8 cellular contexts compared by ENCODE assay signal in the genomic region with DNA sequence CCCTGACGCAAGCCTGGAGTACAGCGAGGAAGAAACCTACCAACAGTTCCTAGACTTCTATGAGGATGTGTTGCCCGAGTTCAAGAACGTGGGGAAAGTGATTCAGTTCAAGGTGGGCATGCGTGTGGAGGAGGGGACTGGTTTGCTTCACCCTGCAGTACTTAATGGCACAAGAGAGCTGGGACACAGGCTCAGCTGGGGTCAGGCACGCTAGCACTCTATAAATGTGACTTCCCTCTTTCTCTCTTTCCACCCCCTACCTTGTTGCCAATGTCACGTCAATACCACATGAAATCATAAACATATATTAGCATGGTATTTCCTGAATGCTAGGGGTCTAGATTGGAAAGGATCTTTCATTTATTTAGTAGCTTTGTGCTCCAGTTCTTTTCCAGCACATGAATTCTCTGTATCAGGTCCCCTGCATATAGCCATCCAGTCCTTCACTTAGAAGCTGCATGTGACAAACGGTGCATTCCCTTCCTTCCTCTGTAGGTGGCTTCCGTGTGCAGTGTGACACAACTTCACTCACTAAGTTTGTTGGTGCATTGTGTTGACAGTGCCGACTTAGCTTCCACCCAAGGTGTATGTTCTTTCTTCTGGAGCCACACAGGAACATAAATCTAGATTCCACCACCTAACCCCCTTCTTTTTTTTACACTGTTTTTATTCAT. TPM values are rescaled to one million over a fixed set of nuclear protein-coding genes. Genes with fewer than 3 reads are reported as not detected.
DNase-seq lines count a peak whose midpoint lies in the region; ATAC-seq, FAIRE-seq and TF ChIP-seq lines count a peak whose summit lies in the region.

No MANE protein-coding gene starts in this region.

- no peak overlapping the region for H3K9ac ChIP-seq in endothelial cell of umbilical vein (replicated peaks; ENCODE audit: extremely low read depth, insufficient read depth, low read length)

- no peak for DNase-seq in AG04450 (ENCODE audit: low read depth, low spot score)
- no peak for DNase-seq in GM12892 (ENCODE audit: insufficient read length)
- peak; percentile 1 for DNase-seq in SK-N-DZ (ENCODE audit: low spot score)
- DNase-seq in endothelial cell of umbilical vein (ENCODE audit: low read depth, low spot score): peak; percentile 2
- DNase-seq in osteocyte (ENCODE audit: extremely low spot score, unreplicated experiment): no peak
- DNase-seq in NCI-H1694 treated with DMSO at 0.1 percent for 48 hours (lab: John Stamatoyannopoulos, UW): no peak

- dilution Hi-C loops in endothelial cell of umbilical vein (cut with MboI; ENCODE audit: extremely low pct_ligation_motif_present, low sequenced_read_pairs): no loop called here

- H3K27ac ChIP-seq in AG04450 (ENCODE audit: low read depth, low read length): no peak overlapping the region
- no peak overlapping the region for H3K27ac ChIP-seq in endothelial cell of umbilical vein (ENCODE audit: insufficient read depth, low read depth, low read length)

- CTCF ChIA-PET in AG04450 (lab: Charles Lee): no interaction called here
- CTCF ChIA-PET in endothelial cell of umbilical vein (lab: Charles Lee): interaction anchor here (0.8 to 1.6 kb wide), 4 partner anchors 10 to 396 kb away, joined by 3 to 5 read pairs (median 4); no protein-coding TSS in a partner anchor

- H4K20me1 ChIP-seq in endothelial cell of umbilical vein (replicated peaks; ENCODE audit: control insufficient read depth, extremely low read depth, insufficient read depth, low read length): no peaks in the 10 kb centered on the region

- H3K9me3 Mint-ChIP-seq in osteocyte (ENCODE audit: unreplicated experiment): no peaks in the 10 kb centered on the region

- no peak for TF ChIP-seq POLR2A in GM12892 (IDR thresholded peaks at IDR 0.05; ENCODE audit: low read depth, low read length)
- TF ChIP-seq POLR2A in endothelial cell of umbilical vein (IDR thresholded peaks at IDR 0.05; ENCODE audit: low read depth, low read length): no peak

- H3K9me3 ChIP-seq in AG04450 (ENCODE audit: control insufficient read depth, insufficient read depth, low read length): no peaks in the 10 kb centered on the region
- no peaks in the 10 kb centered on the region for H3K9me3 ChIP-seq in endothelial cell of umbilical vein (replicated peaks; ENCODE audit: control insufficient read depth, insufficient read depth, low read length)

- ATAC-seq in HG02943 (IDR thresholded peaks at IDR 0.05; ENCODE audit: low read depth, unreplicated experiment): peak; percentile 94
- ATAC-seq in HG03097 (IDR thresholded peaks at IDR 0.05; ENCODE audit: low FRiP score, unreplicated experiment): no peak

- H3K4me3 Mint-ChIP-seq in osteocyte (ENCODE audit: unreplicated experiment): no peak overlapping the region

- no peaks in the 10 kb centered on the region for H3K4me1 Mint-ChIP-seq in osteocyte (ENCODE audit: unreplicated experiment)

- H3K9me1 ChIP-seq in endothelial cell of umbilical vein (replicated peaks; ENCODE audit: control insufficient read depth, extremely low read depth, insufficient read depth, low read length): no peaks in the 10 kb centered on the region

- no TSS peak for BruUV-seq in endothelial cell of umbilical vein (replicated peaks; lab: Mats Ljungman, UMichigan)

- no peak overlapping the region for H3K4me2 ChIP-seq in endothelial cell of umbilical vein (ENCODE audit: insufficient read depth, low read length)

- H3K27me3 ChIP-seq in AG04450 (ENCODE audit: control insufficient read depth, insufficient read depth, low read length): no peaks in the 10 kb centered on the region
- no peaks in the 10 kb centered on the region for H3K27me3 ChIP-seq in endothelial cell of umbilical vein (ENCODE audit: control insufficient read depth in 2 of 2, insufficient read depth in 2 of 2, low read length in 2 of 2)

- peak; percentile 26; the same call in 1 of the 2 replicates for TF ChIP-seq CTCF in AG04450 (IDR thresholded peaks at IDR 0.05; ENCODE audit: low read depth, low read length)
- TF ChIP-seq CTCF in endothelial cell of umbilical vein (IDR thresholded peaks at IDR 0.05; ENCODE audit: extremely low read depth in 1 of 2, insufficient read depth in 1 of 2, low read depth in 1 of 2, low read length in 2 of 2): peak; percentile 9 to 11
- TF ChIP-seq CTCF in osteocyte (IDR thresholded peaks at IDR 0.05): peak; percentile 47

- H3K27ac Mint-ChIP-seq in osteocyte (ENCODE audit: unreplicated experiment): no peak overlapping the region

- intact Hi-C loops in endothelial cell of umbilical vein (cut with micrococcal nuclease): loop anchor here (1.0 kb wide), 1 partner anchor 157 kb away; no protein-coding TSS in a partner anchor

- H3K27me3 Mint-ChIP-seq in osteocyte (ENCODE audit: unreplicated experiment): no peaks in the 10 kb centered on the region

- POLR2A ChIA-PET in AG04450 (lab: Yijun Ruan, JAX) (no interaction called here), endothelial cell of umbilical vein (lab: Charles Lee) (no interaction called here)

- FAIRE-seq in GM12892 (lab: Jason Lieb, UNC) (peak; percentile 95), endothelial cell of umbilical vein (lab: Jason Lieb, UNC) (peak; percentile 47)

- H3K36me3 Mint-ChIP-seq in osteocyte (ENCODE audit: unreplicated experiment): peaks cover 43% of the 10 kb centered on the region

- H2AFZ ChIP-seq in endothelial cell of umbilical vein (ENCODE audit: low read depth, low read length): no peak overlapping the region

- no peaks in the 10 kb centered on the region for H3K4me1 ChIP-seq in endothelial cell of umbilical vein (ENCODE audit: control insufficient read depth, extremely low read depth, insufficient read depth, low read length)

- H3K36me3 ChIP-seq in endothelial cell of umbilical vein (ENCODE audit: control insufficient read depth in 2 of 2, extremely low read depth in 1 of 2, insufficient read depth in 2 of 2, low read length in 2 of 2): peaks cover 0 to 4% of the 10 kb centered on the region in 2 experiments

- no peaks in the 10 kb centered on the region for H3K79me2 ChIP-seq in endothelial cell of umbilical vein (ENCODE audit: control insufficient read depth, insufficient read depth, low read length)

- H3K4me3 ChIP-seq in AG04450 (ENCODE audit: low read depth, low read length): no peak overlapping the region
- no peak overlapping the region for H3K4me3 ChIP-seq in endothelial cell of umbilical vein (replicated peaks in 1 of 3; ENCODE audit: insufficient read depth in 1 of 3, low read depth in 1 of 3, low read length in 3 of 3)

TF ChIP-seq in endothelial cell of umbilical vein, 7 proteins besides CTCF, POLR2A, EP300 and RAD21:
- no peak for TF ChIP-seq MYC (IDR thresholded peaks at IDR 0.05; ENCODE audit: low read depth, low read length)
- TF ChIP-seq GATA2 (IDR thresholded peaks at IDR 0.05; ENCODE audit: insufficient read depth, insufficient read length, low read depth, low read length): no peak
- TF ChIP-seq JUN (IDR thresholded peaks at IDR 0.05; ENCODE audit: borderline replicate concordance, insufficient read depth, insufficient read length, low read depth): no peak
- no peak for TF ChIP-seq FOS (IDR thresholded peaks at IDR 0.05; ENCODE audit: borderline replicate concordance, insufficient read depth, low read length)
- TF ChIP-seq, protein P1, sequence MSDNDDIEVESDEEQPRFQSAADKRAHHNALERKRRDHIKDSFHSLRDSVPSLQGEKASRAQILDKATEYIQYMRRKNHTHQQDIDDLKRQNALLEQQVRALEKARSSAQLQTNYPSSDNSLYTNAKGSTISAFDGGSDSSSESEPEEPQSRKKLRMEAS (IDR thresholded peaks at IDR 0.05; ENCODE audit: insufficient read depth, insufficient read length): no peak
- no peak for TF ChIP-seq EZH2 (IDR thresholded peaks at IDR 0.05; ENCODE audit: borderline replicate concordance, low read depth, low read length, severe bottlenecking)
- TF ChIP-seq POLR2AphosphoS5 (IDR thresholded peaks at IDR 0.05; ENCODE audit: insufficient read depth, low read depth, low read length): no peak

RNA-seq across cellular contexts. Expression of a gene that starts 25.6 kb away (rescaled TPM):
- 6.1 and 7.7 TPM in 2 replicates for polyA plus RNA-seq in AG04450 (2011; rRNA removed)
- 2.3 and 3.1 TPM in 2 replicates for polyA minus RNA-seq in AG04450 (2011; rRNA and poly(A)+ RNA removed)
- 23.3 TPM for polyA plus RNA-seq in GM12892 (2012; ENCODE audit: missing spikeins)
- polyA plus RNA-seq in SK-N-DZ (2014; cell fraction: cytosol; rRNA removed): 2.8 and 3.0 TPM in 2 replicates
- 5.3 and 6.1 TPM in 2 replicates for polyA plus RNA-seq in SK-N-DZ (2014; cell fraction: nucleus; rRNA removed)
- total RNA-seq in endothelial cell of umbilical vein: 8.1 and 9.4 TPM in 2 replicates
- polyA plus RNA-seq in endothelial cell of umbilical vein: 2.4 and 3.3 TPM in 2 replicates
- polyA plus RNA-seq in endothelial cell of umbilical vein (2011; cell fraction: cytosol; rRNA removed): 4.2 and 4.4 TPM in 2 replicates
- polyA plus RNA-seq in endothelial cell of umbilical vein (2011; cell fraction: nucleus; rRNA removed): 9.7 and 14.8 TPM in 2 replicates
- polyA plus RNA-seq in endothelial cell of umbilical vein (2012): 9.5 and 11.4 TPM in 2 replicates
- polyA minus RNA-seq in endothelial cell of umbilical vein: 1.9 and 2.3 TPM in 2 replicates
- polyA minus RNA-seq in endothelial cell of umbilical vein (2011; cell fraction: cytosol; rRNA and poly(A)+ RNA removed): 2.4 TPM
- polyA minus RNA-seq in endothelial cell of umbilical vein (2011; cell fraction: nucleus; rRNA and poly(A)+ RNA removed): 3.1 and 3.2 TPM in 2 replicates
- total RNA-seq in osteocyte: 14.0 and 16.3 TPM in 2 replicates

RNA-seq across cellular contexts. Expression of a gene that starts 38.7 kb away (rescaled TPM):
- polyA plus RNA-seq in AG04450 (2011; rRNA removed): 42.6 and 60.8 TPM in 2 replicates
- polyA minus RNA-seq in AG04450 (2011; rRNA and poly(A)+ RNA removed): 13.5 and 32.5 TPM in 2 replicates
- polyA plus RNA-seq in GM12892 (2012; ENCODE audit: missing spikeins): 82.7 TPM
- 105 and 151 TPM in 2 replicates for polyA plus RNA-seq in SK-N-DZ (2014; cell fraction: cytosol; rRNA removed)
- 67.9 and 88.9 TPM in 2 replicates for polyA plus RNA-seq in SK-N-DZ (2014; cell fraction: nucleus; rRNA removed)
- total RNA-seq in endothelial cell of umbilical vein: 25.0 and 37.3 TPM in 2 replicates
- polyA plus RNA-seq in endothelial cell of umbilical vein: 12.5 and 21.0 TPM in 2 replicates
- polyA plus RNA-seq in endothelial cell of umbilical vein (2011; cell fraction: cytosol; rRNA removed): 25.1 and 25.6 TPM in 2 replicates
- polyA plus RNA-seq in endothelial cell of umbilical vein (2011; cell fraction: nucleus; rRNA removed): 16.1 and 24.4 TPM in 2 replicates
- 24.2 and 36.3 TPM in 2 replicates for polyA plus RNA-seq in endothelial cell of umbilical vein (2012)
- polyA minus RNA-seq in endothelial cell of umbilical vein: 24.4 and 46.8 TPM in 2 replicates
- polyA minus RNA-seq in endothelial cell of umbilical vein (2011; cell fraction: cytosol; rRNA and poly(A)+ RNA removed): 6.8 TPM
- polyA minus RNA-seq in endothelial cell of umbilical vein (2011; cell fraction: nucleus; rRNA and poly(A)+ RNA removed): 13.6 and 13.7 TPM in 2 replicates
- 79.7 and 92.6 TPM in 2 replicates for total RNA-seq in osteocyte

Comparison
In these comparisons a context has a peak if more than half of its experiments do, and no peak if none do; other contexts are left out.
1. DNase-seq: peak in SK-N-DZ (single experiment) and endothelial cell of umbilical vein (single experiment); none in AG04450 (single experiment), GM12892 (single experiment), osteocyte (single experiment) and NCI-H1694 treated with DMSO at 0.1 percent for 48 hours (single experiment).
2. Peak in every context shown above with its lines, with median percentiles within 50 percentile points of each other: CTCF ChIP-seq.